In the genomic region with DNA sequence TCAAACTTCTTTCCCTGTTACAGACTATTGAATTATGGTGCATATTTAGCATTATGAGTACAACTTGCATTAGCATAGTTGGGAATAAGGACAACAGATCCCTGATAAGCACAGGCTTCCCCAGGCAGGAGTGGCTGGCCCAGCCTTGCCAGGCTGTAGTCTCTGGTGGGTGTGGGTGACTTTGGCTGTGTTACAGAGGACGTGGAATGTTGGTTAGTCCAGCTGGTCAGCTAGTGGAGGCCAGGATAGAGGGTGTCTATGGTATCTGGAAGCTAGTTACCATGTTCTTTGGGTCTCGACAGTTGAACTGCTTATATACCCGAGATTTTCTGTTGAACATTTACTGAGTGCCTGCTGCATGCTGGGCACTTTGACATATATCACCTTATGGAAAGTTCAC, we compare ENCODE assay signal across 21 cellular contexts.
"Had no signal": no experiment of that assay in that cellular context is flagged by ENCODE, and none has a peak within 500 bp of the region (broad histone marks: within the 10 kb centered on the region; RNA-seq: fewer than 3 reads in every experiment).

No MANE protein-coding gene starts in this region.

- H3K4me1 ChIP-seq: colonic mucosa, foreskin keratinocyte had no signal

- H3K4me3 Mint-ChIP-seq: memory B cell, mesothelial cell of epicardium, nephron had no signal

- DNase-seq: colonic mucosa; dermis blood vessel endothelial cell; esophagus squamous epithelium; foreskin keratinocyte; kidney; left cardiac atrium; left ventricle myocardium inferior; lower lobe of right lung; naive B cell; posterior cingulate gyrus; stimulated activated CD4-positive, alpha-beta T cell treated with anti-CD3 and anti-CD28 coated beads, Interleukin-4, amount 100 ng/mL, for 4 hours; stimulated activated naive CD4-positive, alpha-beta T cell; stomach; substantia nigra; trophoblast cell had no signal

- H3K27ac Mint-ChIP-seq: memory B cell, mesothelial cell of epicardium, nephron had no signal

- H3K9me3 Mint-ChIP-seq: memory B cell, mesothelial cell of epicardium, naive B cell, nephron had no signal

- H3K9me3 ChIP-seq: colonic mucosa, esophagus squamous epithelium, left ventricle myocardium inferior, lower lobe of right lung, stomach, thoracic aorta had no signal

- H3K36me3 ChIP-seq: colonic mucosa, esophagus squamous epithelium, left ventricle myocardium inferior, lower lobe of right lung, stomach, thoracic aorta had no signal

- ATAC-seq: foreskin keratinocyte, left cardiac atrium, lower lobe of right lung, sciatic nerve had no signal

- H3K36me3 Mint-ChIP-seq: memory B cell, mesothelial cell of epicardium had no signal

- H3K27ac ChIP-seq: colonic mucosa, esophagus squamous epithelium, foreskin keratinocyte, left ventricle myocardium inferior, lower lobe of right lung, skin epidermis, stomach, thoracic aorta had no signal

- H3K4me3 ChIP-seq: colonic mucosa, esophagus squamous epithelium, left ventricle myocardium inferior, lower lobe of right lung, skin epidermis, stomach, thoracic aorta had no signal
